In genomic region chr3:195551381-195551978, GRCh38 we compare ENCODE assay signal across 12 cellular contexts. TPM values are rescaled to one million over a fixed set of nuclear protein-coding genes. Genes with fewer than 3 reads are reported as not detected.
DNase-seq lines count a peak whose midpoint lies in the region; ATAC-seq and TF ChIP-seq lines count a peak whose summit lies in the region.
"Had no signal": no experiment of that assay in that cellular context is flagged by ENCODE, and none has a peak within 500 bp of the region (broad histone marks: within the 10 kb centered on the region; RNA-seq: fewer than 3 reads in every experiment).

No MANE protein-coding gene starts in this region.

- ATAC-seq in activated T-helper 17 cell treated with anti-CD3 and anti-CD28 coated beads, Interleukin-2, amount 50 U/mL, for 72 hours (replicated peaks), result no peak
- ATAC-seq in lower lobe of right lung (peak in 1 of 2 donors; percentile 9), GM19395 (IDR thresholded peaks at IDR 0.05; ENCODE audit: unreplicated experiment) (no peak), GM21360 (IDR thresholded peaks at IDR 0.05; ENCODE audit: unreplicated experiment) (no peak)

- H3K4me1 ChIP-seq in lower lobe of right lung (peaks cover 19% of the 10 kb centered on the region), thymus (ENCODE audit: control insufficient read depth, insufficient read depth, low read length) (peaks cover 36% of the 10 kb centered on the region)

- DNase-seq in activated naive CD4-positive, alpha-beta T cell treated with anti-CD3 and anti-CD28 coated beads, Interleukin-2, amount 10 ng/mL, durations not matched to agents 7 days and 5 days, result no peak
- DNase-seq in activated naive CD4-positive, alpha-beta T cell treated with anti-CD3 and anti-CD28 coated beads for 36 hours, result no peak
- no peak for DNase-seq in lower lobe of right lung
- no peak for DNase-seq in stimulated activated CD4-positive, alpha-beta T cell treated with anti-CD3 and anti-CD28 coated beads, Interleukin-15, amount 100 ng/mL, for 24 hours
- DNase-seq: activated B cell treated with CpG ODN at 0.5 μM for 24 hours, foreskin melanocyte had no signal

- peak overlapping the region; percentile 69 for H3K27ac ChIP-seq in lower lobe of right lung
- H3K27ac ChIP-seq in thymus (ENCODE audit: low read depth), result peak overlapping the region; percentile 55

- H3K36me3 ChIP-seq in lower lobe of right lung (no peaks in the 10 kb centered on the region), thymus (ENCODE audit: control insufficient read depth, insufficient read depth) (no peaks in the 10 kb centered on the region)

- intact Hi-C loops in activated naive CD4-positive, alpha-beta T cell treated with anti-CD3 and anti-CD28 coated beads for 36 hours (cut with micrococcal nuclease), result loop anchor here (5.0 to 10.0 kb wide), 2 partner anchors 103 to 951 kb away; partner anchors contain the start of gene RNF168
- intact Hi-C loops in lower lobe of right lung (cut with DNase I), result no loop called here

- no peaks in the 10 kb centered on the region for H3K27me3 Mint-ChIP-seq in activated naive CD4-positive, alpha-beta T cell treated with anti-CD3 and anti-CD28 coated beads, Interleukin-2, amount 10 ng/mL, durations not matched to agents 7 days and 5 days
- H3K27me3 Mint-ChIP-seq in activated naive CD4-positive, alpha-beta T cell treated with anti-CD3 and anti-CD28 coated beads for 36 hours (ENCODE audit: low read depth), result no peaks in the 10 kb centered on the region
- H3K27me3 Mint-ChIP-seq in activated T-helper 17 cell treated with anti-CD3 and anti-CD28 coated beads, Interleukin-2, amount 50 U/mL, for 72 hours, result no peaks in the 10 kb centered on the region
- H3K27me3 Mint-ChIP-seq: activated B cell treated with CpG ODN at 0.5 μM for 24 hours had no signal

- H3K4me3 Mint-ChIP-seq in activated naive CD4-positive, alpha-beta T cell treated with anti-CD3 and anti-CD28 coated beads, Interleukin-2, amount 10 ng/mL, durations not matched to agents 7 days and 5 days, result peak overlapping the region; percentile 38
- H3K4me3 Mint-ChIP-seq in activated naive CD4-positive, alpha-beta T cell treated with anti-CD3 and anti-CD28 coated beads for 36 hours, result no peak overlapping the region
- H3K4me3 Mint-ChIP-seq in activated T-helper 17 cell treated with anti-CD3 and anti-CD28 coated beads, Interleukin-2, amount 50 U/mL, for 72 hours, result peak overlapping the region; percentile 76

- no peaks in the 10 kb centered on the region for H3K36me3 Mint-ChIP-seq in activated naive CD4-positive, alpha-beta T cell treated with anti-CD3 and anti-CD28 coated beads, Interleukin-2, amount 10 ng/mL, durations not matched to agents 7 days and 5 days
- no peaks in the 10 kb centered on the region for H3K36me3 Mint-ChIP-seq in activated naive CD4-positive, alpha-beta T cell treated with anti-CD3 and anti-CD28 coated beads for 36 hours (ENCODE audit: low read depth)
- H3K36me3 Mint-ChIP-seq in activated T-helper 17 cell treated with anti-CD3 and anti-CD28 coated beads, Interleukin-2, amount 50 U/mL, for 72 hours (ENCODE audit: low read depth), result no peaks in the 10 kb centered on the region

- no peak for TF ChIP-seq CTCF in lower lobe of right lung (IDR thresholded peaks at IDR 0.05)

- H3K27me3 ChIP-seq in lower lobe of right lung (ENCODE audit: low read depth), result no peaks in the 10 kb centered on the region
- H3K27me3 ChIP-seq in thymus (ENCODE audit: control insufficient read depth, insufficient read depth), result no peaks in the 10 kb centered on the region

- H3K4me3 ChIP-seq in lower lobe of right lung, result no peak overlapping the region
- H3K4me3 ChIP-seq in thymus (ENCODE audit: low read length), result no peak overlapping the region

- no peaks in the 10 kb centered on the region for H3K9me3 ChIP-seq in lower lobe of right lung
- H3K9me3 ChIP-seq in thymus (ENCODE audit: control insufficient read depth), result no peaks in the 10 kb centered on the region

- peaks cover 90% of the 10 kb centered on the region for H3K4me1 Mint-ChIP-seq in activated naive CD4-positive, alpha-beta T cell treated with anti-CD3 and anti-CD28 coated beads, Interleukin-2, amount 10 ng/mL, durations not matched to agents 7 days and 5 days
- peaks cover 85% of the 10 kb centered on the region for H3K4me1 Mint-ChIP-seq in activated naive CD4-positive, alpha-beta T cell treated with anti-CD3 and anti-CD28 coated beads for 36 hours (ENCODE audit: low read depth)
- peaks cover 56% of the 10 kb centered on the region for H3K4me1 Mint-ChIP-seq in activated T-helper 17 cell treated with anti-CD3 and anti-CD28 coated beads, Interleukin-2, amount 50 U/mL, for 72 hours

- peak overlapping the region; percentile 92 for H3K27ac Mint-ChIP-seq in activated naive CD4-positive, alpha-beta T cell treated with anti-CD3 and anti-CD28 coated beads, Interleukin-2, amount 10 ng/mL, durations not matched to agents 7 days and 5 days
- no peak overlapping the region for H3K27ac Mint-ChIP-seq in activated naive CD4-positive, alpha-beta T cell treated with anti-CD3 and anti-CD28 coated beads for 36 hours
- H3K27ac Mint-ChIP-seq in activated T-helper 17 cell treated with anti-CD3 and anti-CD28 coated beads, Interleukin-2, amount 50 U/mL, for 72 hours, result peak overlapping the region; percentile 83

- CTCF ChIA-PET in activated naive CD4-positive, alpha-beta T cell treated with anti-CD3 and anti-CD28 coated beads, Interleukin-2, amount 10 ng/mL, durations not matched to agents 7 days and 5 days (lab: Charles Lee), result interaction anchor here (0.6 to 1.2 kb wide), 3 partner anchors 8 to 28 kb away, joined by 3 to 5 read pairs (median 3); partner anchors contain the start of gene PPP1R2
- CTCF ChIA-PET in activated naive CD4-positive, alpha-beta T cell treated with anti-CD3 and anti-CD28 coated beads for 36 hours (lab: Charles Lee), result interaction anchor here (1.2 to 1.8 kb wide), 4 partner anchors 9 to 280 kb away, joined by 3 to 6 read pairs (median 4); partner anchors contain the start of genes PPP1R2 and XXYLT1

- no peaks in the 10 kb centered on the region for H3K9me3 Mint-ChIP-seq in activated naive CD4-positive, alpha-beta T cell treated with anti-CD3 and anti-CD28 coated beads, Interleukin-2, amount 10 ng/mL, durations not matched to agents 7 days and 5 days
- H3K9me3 Mint-ChIP-seq in activated naive CD4-positive, alpha-beta T cell treated with anti-CD3 and anti-CD28 coated beads for 36 hours, result no peaks in the 10 kb centered on the region
- no peaks in the 10 kb centered on the region for H3K9me3 Mint-ChIP-seq in activated T-helper 17 cell treated with anti-CD3 and anti-CD28 coated beads, Interleukin-2, amount 50 U/mL, for 72 hours
- H3K9me3 Mint-ChIP-seq: activated B cell treated with CpG ODN at 0.5 μM for 24 hours had no signal

- 72% methylated on average over 7 of the region's 7 CpGs for WGBS in thymus

RNA-seq across cellular contexts. Expression of gene PPP1R2, which starts 8.4 kb away (rescaled TPM):
- total RNA-seq in activated naive CD4-positive, alpha-beta T cell treated with anti-CD3 and anti-CD28 coated beads for 36 hours, result 100 to 1,000 TPM in 1 of 2 experiments, 10 to 100 TPM in 1; 99.7 to 105 TPM
- 100 to 1,000 TPM in 1 of 2 donors, 10 to 100 TPM in 1; 78.1 to 101 TPM for total RNA-seq in activated T-helper 17 cell treated with anti-CD3 and anti-CD28 coated beads, Interleukin-2, amount 50 U/mL, for 72 hours
- 51.8 TPM for total RNA-seq in lower lobe of right lung
- 76.1 TPM for polyA plus RNA-seq in thymus

RNA-seq across cellular contexts. Expression of gene APOD, which starts 32.3 kb away (rescaled TPM):
- total RNA-seq in activated naive CD4-positive, alpha-beta T cell treated with anti-CD3 and anti-CD28 coated beads for 36 hours, result under 1 TPM in 1 of 2 experiments, not detected in 1; 0.44 TPM
- total RNA-seq in activated T-helper 17 cell treated with anti-CD3 and anti-CD28 coated beads, Interleukin-2, amount 50 U/mL, for 72 hours, result 1 to 10 TPM in 1 of 2 donors, not detected in 1; 4.2 TPM
- 91.6 TPM for total RNA-seq in lower lobe of right lung
- polyA plus RNA-seq in thymus, result 200 TPM
- total RNA-seq: astrocyte, mononuclear cell had no signal

Comparison
In these comparisons a context has a peak if more than half of its experiments do, and no peak if none do; other contexts are left out.
1. RNA of gene APOD, which starts 32.3 kb away (total RNA-seq): 91.6 TPM in lower lobe of right lung (single experiment); 4.2 TPM in activated T-helper 17 cell treated with anti-CD3 and anti-CD28 coated beads, Interleukin-2, amount 50 U/mL, for 72 hours and 0.44 TPM in activated naive CD4-positive, alpha-beta T cell treated with anti-CD3 and anti-CD28 coated beads for 36 hours; every median in the first group is over 10 times any median in the second.